ENCODE assay signal across 16 cellular contexts in the genomic region with DNA sequence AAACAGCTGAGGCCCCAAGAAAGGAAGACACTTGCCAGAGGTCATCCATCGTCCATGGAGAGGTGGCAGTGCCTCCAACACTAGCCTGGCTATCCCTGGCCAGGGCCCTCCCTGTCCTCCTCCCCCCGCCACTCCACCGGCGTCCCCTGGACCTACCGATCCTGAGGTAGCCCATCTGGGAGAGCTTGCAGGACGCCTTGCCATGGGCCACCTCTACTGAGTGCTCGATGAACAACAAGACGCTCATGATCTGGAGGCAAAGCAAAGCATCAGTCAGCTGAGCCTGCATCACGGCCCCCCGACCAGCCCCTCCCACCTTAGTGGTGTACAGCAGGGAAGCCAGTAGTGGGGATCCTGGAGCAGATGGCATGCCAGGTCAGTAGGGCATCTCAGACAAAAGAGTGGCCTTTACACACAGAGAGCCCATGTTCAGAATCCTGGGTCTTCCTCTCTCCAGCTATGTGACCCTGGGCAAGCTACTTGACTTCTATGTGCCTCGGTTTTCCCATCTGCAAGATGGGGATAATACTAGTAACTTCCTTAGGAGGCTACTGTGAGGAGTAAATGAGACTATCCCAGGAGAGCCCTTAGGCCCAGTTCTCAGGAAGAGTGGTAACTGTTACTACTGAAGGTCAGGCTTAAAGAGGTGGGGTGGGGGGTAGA. TPM values are rescaled to one million over a fixed set of nuclear protein-coding genes. Genes with fewer than 3 reads are reported as not detected.
A peak's percentile ranks its signal among the peaks of the same experiment; 100 is the strongest.
DNase-seq lines count a peak whose midpoint lies in the region; ATAC-seq and TF ChIP-seq lines count a peak whose summit lies in the region.
"Had no signal": no experiment of that assay in that cellular context is flagged by ENCODE, and none has a peak within 500 bp of the region (broad histone marks: within the 10 kb centered on the region; RNA-seq: fewer than 3 reads in every experiment).

No MANE protein-coding gene starts in this region.

- peaks cover 63% of the 10 kb centered on the region for H3K36me3 Mint-ChIP-seq in T-helper 1 cell treated with Interleukin-12 subunit alpha and Interleukin-12 subunit beta and Interleukin-4 antibody, amounts not matched to agents 30 μg/mL and 1 μg/mL, for 36 hours (ENCODE audit: low read depth)
- H3K36me3 Mint-ChIP-seq in activated naive CD4-positive, alpha-beta T cell treated with anti-CD3 and anti-CD28 coated beads, Interleukin-2, amount 50 U/mL, for 72 hours: peaks cover 31 to 60% of the 10 kb centered on the region in 2 donors
- peaks cover 13% of the 10 kb centered on the region for H3K36me3 Mint-ChIP-seq in natural killer cell

- H3K4me3 Mint-ChIP-seq in T-helper 1 cell treated with Interleukin-12 subunit alpha and Interleukin-12 subunit beta and Interleukin-4 antibody, amounts not matched to agents 30 μg/mL and 1 μg/mL, for 36 hours: no peak overlapping the region
- H3K4me3 Mint-ChIP-seq in natural killer cell: no peak overlapping the region

- no peaks in the 10 kb centered on the region for H3K9me3 Mint-ChIP-seq in T-helper 1 cell treated with Interleukin-12 subunit alpha and Interleukin-12 subunit beta and Interleukin-4 antibody, amounts not matched to agents 30 μg/mL and 1 μg/mL, for 36 hours
- no peaks in the 10 kb centered on the region for H3K9me3 Mint-ChIP-seq in activated naive CD4-positive, alpha-beta T cell treated with anti-CD3 and anti-CD28 coated beads, Interleukin-2, amount 50 U/mL, for 72 hours
- H3K9me3 Mint-ChIP-seq in natural killer cell: no peaks in the 10 kb centered on the region

- TF ChIP-seq POLR2A in GM19193 (IDR thresholded peaks at IDR 0.05; ENCODE audit: extremely low read depth, insufficient read depth, insufficient read length): peak; percentile 25

- no peaks in the 10 kb centered on the region for H3K27me3 Mint-ChIP-seq in T-helper 1 cell treated with Interleukin-12 subunit alpha and Interleukin-12 subunit beta and Interleukin-4 antibody, amounts not matched to agents 30 μg/mL and 1 μg/mL, for 36 hours (ENCODE audit: low read depth)
- H3K27me3 Mint-ChIP-seq in natural killer cell (ENCODE audit: low read depth in 2 of 2): no peaks in the 10 kb centered on the region

- no peak for TF ChIP-seq CTCF in natural killer cell (IDR thresholded peaks at IDR 0.05)

- ATAC-seq in activated naive CD4-positive, alpha-beta T cell treated with anti-CD3 and anti-CD28 coated beads, Interleukin-2, amount 50 U/mL, for 72 hours: no peak
- ATAC-seq in natural killer cell (no peak), HG03439 (IDR thresholded peaks at IDR 0.05; ENCODE audit: unreplicated experiment) (no peak)

- intact Hi-C loops in natural killer cell (cut with micrococcal nuclease): no loop called here

- H3K27ac Mint-ChIP-seq in T-helper 1 cell treated with Interleukin-12 subunit alpha and Interleukin-12 subunit beta and Interleukin-4 antibody, amounts not matched to agents 30 μg/mL and 1 μg/mL, for 36 hours: peak overlapping the region; percentile 99
- peak overlapping the region; percentile 47 to 98 for H3K27ac Mint-ChIP-seq in activated naive CD4-positive, alpha-beta T cell treated with anti-CD3 and anti-CD28 coated beads, Interleukin-2, amount 50 U/mL, for 72 hours
- peak overlapping the region; percentile 99 to 100 for H3K27ac Mint-ChIP-seq in natural killer cell

- H3K4me1 Mint-ChIP-seq in T-helper 1 cell treated with Interleukin-12 subunit alpha and Interleukin-12 subunit beta and Interleukin-4 antibody, amounts not matched to agents 30 μg/mL and 1 μg/mL, for 36 hours (ENCODE audit: low read depth): peaks cover 89% of the 10 kb centered on the region
- H3K4me1 Mint-ChIP-seq in natural killer cell: peaks cover 84 to 99% of the 10 kb centered on the region in 2 donors

- DNase-seq in T-helper 1 cell: no peak
- DNase-seq in activated naive CD4-positive, alpha-beta T cell treated with anti-CD3 and anti-CD28 coated beads, Interleukin-2, amount 50 U/mL, for 72 hours (ENCODE audit: low spot score in 2 of 2): no peak
- no peak for DNase-seq in natural killer cell
- no peak for DNase-seq in NAMALWA (ENCODE audit: low spot score)
- DNase-seq in SHP77 treated with DMSO at 0.1 percent for 48 hours (lab: John Stamatoyannopoulos, UW): no peak
- DNase-seq: activated CD4-positive, alpha-beta T cell treated with anti-CD3 and anti-CD28 coated beads for 1 hour; erythroblast; mesendoderm; stimulated activated CD4-positive, alpha-beta T cell treated with anti-CD3 and anti-CD28 coated beads, Interleukin-1b, Interleukin-23, amount 100 ng/mL, for 48 hours; tibial artery had no signal

RNA-seq across cellular contexts. Expression of a gene that starts 15.1 kb away (rescaled TPM):
- total RNA-seq in activated naive CD4-positive, alpha-beta T cell treated with anti-CD3 and anti-CD28 coated beads, Interleukin-2, amount 50 U/mL, for 72 hours: 100 to 1,000 TPM; 248 to 298 TPM
- total RNA-seq in natural killer cell: 100 to 1,000 TPM; 520 to 674 (median 533) TPM
- total RNA-seq: A172 had no signal

RNA-seq across cellular contexts. Expression of a gene that starts 19.0 kb away (rescaled TPM):
- under 1 TPM; 0.31 to 0.66 TPM for total RNA-seq in activated naive CD4-positive, alpha-beta T cell treated with anti-CD3 and anti-CD28 coated beads, Interleukin-2, amount 50 U/mL, for 72 hours
- total RNA-seq in natural killer cell: 1 to 10 TPM in 2 of 3 donors, under 1 TPM in 1; 0.93 to 1.7 (median 1.2) TPM
- total RNA-seq: A172, glomerular endothelial cell, right atrium auricular region had no signal
